17 cellular contexts compared by ENCODE assay signal in the genomic region with DNA sequence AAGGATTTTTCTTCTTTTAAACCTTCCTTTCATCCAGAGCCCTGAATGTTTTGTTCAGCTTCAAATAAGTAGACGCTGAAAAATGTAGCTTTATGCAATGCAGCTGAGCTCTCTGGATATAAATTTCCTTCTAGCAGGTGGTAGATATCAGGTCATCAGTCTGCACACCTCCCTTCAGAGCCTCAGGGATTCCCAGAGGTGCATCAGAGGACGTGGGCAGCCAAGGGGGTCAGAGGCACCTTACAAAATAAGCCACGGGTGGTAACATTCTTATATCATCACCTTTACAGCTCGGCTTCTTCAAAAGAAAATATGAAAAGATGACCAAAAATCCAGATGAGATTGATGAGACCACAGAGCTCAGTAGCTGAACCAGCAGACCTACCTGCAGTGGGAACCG. TPM values are rescaled to one million over a fixed set of nuclear protein-coding genes. Genes with fewer than 3 reads are reported as not detected.
DNase-seq lines count a peak whose midpoint lies in the region; ATAC-seq and TF ChIP-seq lines count a peak whose summit lies in the region.
"Had no signal": no experiment of that assay in that cellular context is flagged by ENCODE, and none has a peak within 500 bp of the region (broad histone marks: within the 10 kb centered on the region; RNA-seq: fewer than 3 reads in every experiment).

No MANE protein-coding gene starts in this region.

- CTCF ChIA-PET in PC-3 (lab: Charles Lee) = no interaction called here

- H3K27ac ChIP-seq in OCI-LY3 (ENCODE audit: low read length) (peak overlapping the region; percentile 100), PC-3 (ENCODE audit: low read length) (no peak overlapping the region)
- H3K27ac ChIP-seq: HL-60 had no signal

- no peaks in the 10 kb centered on the region for H3K9me2 ChIP-seq in PC-3 (replicated peaks; ENCODE audit: low read length)

- POLR2A ChIA-PET in activated naive CD8-positive, alpha-beta T cell treated with anti-CD3 and anti-CD28 coated beads, Interleukin-2, amount 10 ng/mL, durations not matched to agents 7 days and 5 days (lab: Charles Lee) = interaction anchor here (0.6 to 2.0 kb wide), 5 partner anchors 19 to 1655 kb away, joined by 4 to 8 read pairs (median 4); partner anchors contain the start of gene MOCS2
- POLR2A ChIA-PET in PC-3 (lab: Charles Lee; ENCODE audit: unreplicated experiment) = no interaction called here

- no peaks in the 10 kb centered on the region for H3K27me3 ChIP-seq in OCI-LY3 (ENCODE audit: low read depth, low read length)
- no peaks in the 10 kb centered on the region for H3K27me3 ChIP-seq in PC-3 (ENCODE audit: low read length)
- H3K27me3 ChIP-seq: BE2C had no signal

- no TSS peak for BruUV-seq in PC-3 (replicated peaks; lab: Mats Ljungman, UMichigan)

- H3K9me3 ChIP-seq in OCI-LY3 (ENCODE audit: insufficient read depth, low read length) = no peaks in the 10 kb centered on the region
- no peaks in the 10 kb centered on the region for H3K9me3 ChIP-seq in PC-3 (ENCODE audit: low read length)
- H3K9me3 ChIP-seq: BE2C had no signal

- H3K27me3 Mint-ChIP-seq in activated naive CD8-positive, alpha-beta T cell treated with anti-CD3 and anti-CD28 coated beads, Interleukin-2, amount 10 ng/mL, durations not matched to agents 7 days and 5 days = no peaks in the 10 kb centered on the region

- H3K36me3 ChIP-seq in OCI-LY3 (replicated peaks; ENCODE audit: low read depth, low read length) (peaks cover 20% of the 10 kb centered on the region), PC-3 (ENCODE audit: low read depth, low read length) (peaks cover 50% of the 10 kb centered on the region)
- H3K36me3 ChIP-seq: BE2C had no signal

- no peak overlapping the region for H2AFZ ChIP-seq in OCI-LY3 (ENCODE audit: low read depth, low read length)
- H2AFZ ChIP-seq in PC-3 (ENCODE audit: low read length) = no peak overlapping the region

- H3K4me2 ChIP-seq in OCI-LY3 (ENCODE audit: low read length) = peak overlapping the region; percentile 96
- H3K4me2 ChIP-seq in PC-3 (ENCODE audit: low read length) = no peak overlapping the region

- H3K4me3 Mint-ChIP-seq in activated naive CD8-positive, alpha-beta T cell treated with anti-CD3 and anti-CD28 coated beads, Interleukin-2, amount 10 ng/mL, durations not matched to agents 7 days and 5 days = no peak overlapping the region
- H3K4me3 Mint-ChIP-seq: CD8-positive, alpha-beta T cell had no signal

- H3K9ac ChIP-seq in OCI-LY3 (ENCODE audit: low read length) = peak overlapping the region; percentile 88
- H3K9ac ChIP-seq in PC-3 (ENCODE audit: low read length) = no peak overlapping the region

- no peaks in the 10 kb centered on the region for H3F3A ChIP-seq in PC-3 (ENCODE audit: low read length, unreplicated experiment)

- no peak for DNase-seq in activated naive CD4-positive, alpha-beta T cell treated with anti-CD3 and anti-CD28 coated beads, Interleukin-2, amount 50 U/mL, for 72 hours (ENCODE audit: low spot score in 2 of 2)
- no peak for DNase-seq in activated naive CD4-positive, alpha-beta T cell treated with anti-CD3 and anti-CD28 coated beads, Interleukin-2, amount 50 U/mL, for 16 hours
- DNase-seq in activated naive CD8-positive, alpha-beta T cell treated with anti-CD3 and anti-CD28 coated beads, Interleukin-2, amount 10 ng/mL, durations not matched to agents 7 days and 5 days = no peak
- no peak for DNase-seq in PC-3
- DNase-seq in NCI-H187 (lab: John Stamatoyannopoulos, UW) = no peak
- DNase-seq: BE2C; CD8-positive, alpha-beta T cell; GOT3; KBM-7; NCI-H1092 treated with DMSO at 0.1 percent for 48 hours; NCI-H1694 treated with DMSO at 0.1 percent for 48 hours; NCI-H446 treated with DMSO at 0.1 percent for 48 hours; NCI-H748 treated with DMSO at 0.1 percent for 48 hours; SHP77 treated with DMSO at 0.1 percent for 48 hours had no signal

- TF ChIP-seq CTCF in OCI-LY3 (IDR thresholded peaks at IDR 0.05; ENCODE audit: low read depth, low read length) (no peak), PC-3 (conservative IDR thresholded peaks at IDR 0.05; ENCODE audit: low read depth, low read length) (no peak)

- intact Hi-C loops in PC-3 (cut with micrococcal nuclease) = loop anchor here (10.0 kb wide), 1 partner anchor 305 kb away; the partner anchor contains the start of genes ITGA1 and PELO

- H4K20me1 ChIP-seq in OCI-LY3 (ENCODE audit: insufficient read depth, low read length) = no peaks in the 10 kb centered on the region
- H4K20me1 ChIP-seq in PC-3 (ENCODE audit: low read length) = no peaks in the 10 kb centered on the region

- H3K36me3 Mint-ChIP-seq in activated naive CD4-positive, alpha-beta T cell treated with anti-CD3 and anti-CD28 coated beads, Interleukin-2, amount 50 U/mL, for 72 hours = peaks cover 0 to 5% of the 10 kb centered on the region in 2 donors
- H3K36me3 Mint-ChIP-seq in activated naive CD8-positive, alpha-beta T cell treated with anti-CD3 and anti-CD28 coated beads, Interleukin-2, amount 10 ng/mL, durations not matched to agents 7 days and 5 days = peaks cover 15% of the 10 kb centered on the region
- H3K36me3 Mint-ChIP-seq: CD8-positive, alpha-beta T cell had no signal

- ATAC-seq in activated naive CD4-positive, alpha-beta T cell treated with anti-CD3 and anti-CD28 coated beads, Interleukin-2, amount 50 U/mL, for 72 hours = peak; percentile 39 to 66
- ATAC-seq in activated naive CD8-positive, alpha-beta T cell treated with anti-CD3 and anti-CD28 coated beads, Interleukin-2, amount 10 ng/mL, durations not matched to agents 7 days and 5 days (ENCODE audit: low read depth) = no peak
- ATAC-seq in PC-3 (no peak), HG03439 (IDR thresholded peaks at IDR 0.05; ENCODE audit: unreplicated experiment) (no peak)

- H3K4me1 Mint-ChIP-seq in activated naive CD8-positive, alpha-beta T cell treated with anti-CD3 and anti-CD28 coated beads, Interleukin-2, amount 10 ng/mL, durations not matched to agents 7 days and 5 days = peaks cover 26% of the 10 kb centered on the region

- H3K79me2 ChIP-seq in OCI-LY3 (ENCODE audit: low read length) (no peaks in the 10 kb centered on the region), PC-3 (ENCODE audit: low read length) (no peaks in the 10 kb centered on the region)

- peak overlapping the region in 1 of 2 donors; percentile 80 for H3K27ac Mint-ChIP-seq in activated naive CD4-positive, alpha-beta T cell treated with anti-CD3 and anti-CD28 coated beads, Interleukin-2, amount 50 U/mL, for 72 hours
- H3K27ac Mint-ChIP-seq in activated naive CD8-positive, alpha-beta T cell treated with anti-CD3 and anti-CD28 coated beads, Interleukin-2, amount 10 ng/mL, durations not matched to agents 7 days and 5 days = peak overlapping the region; percentile 43
- H3K27ac Mint-ChIP-seq: CD8-positive, alpha-beta T cell had no signal

- no peaks in the 10 kb centered on the region for H3K9me3 Mint-ChIP-seq in activated naive CD4-positive, alpha-beta T cell treated with anti-CD3 and anti-CD28 coated beads, Interleukin-2, amount 50 U/mL, for 72 hours
- H3K9me3 Mint-ChIP-seq in activated naive CD8-positive, alpha-beta T cell treated with anti-CD3 and anti-CD28 coated beads, Interleukin-2, amount 10 ng/mL, durations not matched to agents 7 days and 5 days = no peaks in the 10 kb centered on the region
- H3K9me3 Mint-ChIP-seq: CD8-positive, alpha-beta T cell had no signal

- peaks cover 74% of the 10 kb centered on the region for H3K4me1 ChIP-seq in OCI-LY3 (ENCODE audit: low read length)
- H3K4me1 ChIP-seq in PC-3 (ENCODE audit: insufficient read depth, low read length) = peaks cover 11% of the 10 kb centered on the region; the same call in 1 of the 2 replicates
- H3K4me1 ChIP-seq: BE2C had no signal

- H3K4me3 ChIP-seq in OCI-LY3 (ENCODE audit: low read length) (peak overlapping the region; percentile 69), PC-3 (ENCODE audit: low read length) (no peak overlapping the region)

RNA-seq across cellular contexts. Expression of gene MOCS2, which starts 19.3 kb away (rescaled TPM):
- total RNA-seq in activated naive CD4-positive, alpha-beta T cell treated with anti-CD3 and anti-CD28 coated beads, Interleukin-2, amount 50 U/mL, for 72 hours = 10 to 100 TPM; 18.7 to 29.2 TPM
- total RNA-seq in activated naive CD8-positive, alpha-beta T cell treated with anti-CD3 and anti-CD28 coated beads, Interleukin-2, amount 10 ng/mL, durations not matched to agents 7 days and 5 days = 10 to 100 TPM; 23.1 to 26.0 TPM
- 26.5 and 29.1 TPM in 2 replicates for total RNA-seq in PC-3 (2014; rRNA removed)

Comparison
In these comparisons a context has a peak if more than half of its experiments do, and no peak if none do; other contexts are left out.
1. ATAC-seq: peak in activated naive CD4-positive, alpha-beta T cell treated with anti-CD3 and anti-CD28 coated beads, Interleukin-2, amount 50 U/mL, for 72 hours (2 of 2); none in activated naive CD8-positive, alpha-beta T cell treated with anti-CD3 and anti-CD28 coated beads, Interleukin-2, amount 10 ng/mL, durations not matched to agents 7 days and 5 days (single experiment), PC-3 (single experiment) and HG03439 (single experiment).